ENCODE assay signal across 33 cellular contexts in the genomic region with DNA sequence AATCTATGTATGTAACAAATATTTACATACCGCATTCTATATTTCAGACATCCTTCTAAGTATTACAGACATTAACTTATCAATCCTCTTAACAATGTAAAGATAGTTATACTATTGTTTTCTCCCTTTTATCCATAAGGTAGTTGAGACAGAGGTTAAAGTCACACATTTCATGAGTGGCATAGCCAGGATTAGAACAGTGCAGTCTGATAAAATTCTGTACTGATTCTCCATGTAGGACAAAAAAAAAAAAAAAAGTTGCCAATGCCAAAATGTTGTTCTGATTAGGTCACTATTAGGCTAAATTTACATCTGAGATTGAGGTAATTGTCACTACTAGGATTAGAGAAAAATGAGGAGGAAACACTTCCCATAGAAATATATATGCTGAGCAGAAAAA.
"Had no signal": no experiment of that assay in that cellular context is flagged by ENCODE, and none has a peak within 500 bp of the region (broad histone marks: within the 10 kb centered on the region; RNA-seq: fewer than 3 reads in every experiment).

No MANE protein-coding gene starts in this region.

- H3K27ac ChIP-seq: adrenal gland, body of pancreas, brain microvascular endothelial cell, breast epithelium, VCaP had no signal

- DNase-seq: activated B cell treated with CpG ODN at 0.5 μM for 24 hours; activated CD4-positive, alpha-beta memory T cell treated with anti-CD3 and anti-CD28 coated beads for 36 hours; activated CD4-positive, alpha-beta T cell treated with anti-CD3 and anti-CD28 coated beads for 4 hours; activated CD4-positive, alpha-beta T cell treated with anti-CD3 and anti-CD28 coated beads, Interleukin-2, amount 10 ng/mL, durations not matched to agents 24 days and 14 days; activated CD4-positive, alpha-beta T cell treated with anti-CD3 and anti-CD28 coated beads, Interleukin-2, amount 50 U/mL, for 1 hour; activated CD4-positive, alpha-beta T cell treated with anti-CD3 and anti-CD28 coated beads, Interleukin-2, amount 50 U/mL, for 4 hours; activated CD4-positive, CD25-positive, alpha-beta regulatory T cell treated with anti-CD3 and anti-CD28 coated beads, Interleukin-2, amount 50 U/mL, for 72 hours; activated CD8-positive, alpha-beta memory T cell treated with anti-CD3 and anti-CD28 coated beads, Interleukin-2, amount 50 U/mL, for 4 hours; activated CD8-positive, alpha-beta T cell treated with anti-CD3 and anti-CD28 coated beads for 36 hours; activated effector memory CD4-positive, alpha-beta T cell treated with anti-CD3 and anti-CD28 coated beads, Interleukin-2, amount 50 U/mL, for 16 hours; activated gamma-delta T cell treated with Interleukin-2 at 50 U/mL for 16 hours; activated naive CD4-positive, alpha-beta T cell; activated naive CD4-positive, alpha-beta T cell treated with anti-CD3 and anti-CD28 coated beads for 36 hours; activated naive CD4-positive, alpha-beta T cell treated with anti-CD3 and anti-CD28 coated beads, Interleukin-2, amount 50 U/mL, for 16 hours; activated naive CD8-positive, alpha-beta T cell treated with anti-CD3 and anti-CD28 coated beads for 36 hours; activated T-cell treated with anti-CD3 and anti-CD28 coated beads for 4 hours; activated T-cell treated with anti-CD3 and anti-CD28 coated beads, Interleukin-2, amount 50 U/mL, for 1 hour; activated T-cell treated with anti-CD3 and anti-CD28 coated beads, Interleukin-2, amount 50 U/mL, for 4 hours; activated T-cell treated with anti-CD3 and anti-CD28 coated beads, Interleukin-2, amount 50 U/mL, for 72 hours; adrenal gland; amniotic stem cell; aorta; body of pancreas; brain microvascular endothelial cell; caudate nucleus; cerebellar nuclear complex; T-helper 1 cell; T-helper 2 cell; T-helper 9 cell had no signal

- H3K4me1 ChIP-seq: adrenal gland, body of pancreas, breast epithelium had no signal

- ATAC-seq: activated CD8-positive, alpha-beta T cell treated with anti-CD3 and anti-CD28 coated beads for 36 hours; activated naive CD4-positive, alpha-beta T cell treated with anti-CD3 and anti-CD28 coated beads, Interleukin-2, amount 50 U/mL, for 72 hours; activated T-cell treated with anti-CD3 and anti-CD28 coated beads, Interleukin-2, amount 50 U/mL, for 4 hours; activated T-cell treated with anti-CD3 and anti-CD28 coated beads, Interleukin-2, amount 50 U/mL, for 72 hours; activated T-helper 17 cell treated with anti-CD3 and anti-CD28 coated beads, Interleukin-2, amount 50 U/mL, for 72 hours; body of pancreas had no signal

- H3K36me3 ChIP-seq: adrenal gland, brain microvascular endothelial cell, breast epithelium had no signal

- H3K9me3 ChIP-seq: adrenal gland, body of pancreas, breast epithelium had no signal

- H3K27me3 ChIP-seq: adrenal gland, body of pancreas, brain microvascular endothelial cell, breast epithelium had no signal

- H3K4me3 ChIP-seq: adrenal gland, body of pancreas, breast epithelium had no signal
